Comparison of ENCODE assay signal across 8 cellular contexts in the genomic region with DNA sequence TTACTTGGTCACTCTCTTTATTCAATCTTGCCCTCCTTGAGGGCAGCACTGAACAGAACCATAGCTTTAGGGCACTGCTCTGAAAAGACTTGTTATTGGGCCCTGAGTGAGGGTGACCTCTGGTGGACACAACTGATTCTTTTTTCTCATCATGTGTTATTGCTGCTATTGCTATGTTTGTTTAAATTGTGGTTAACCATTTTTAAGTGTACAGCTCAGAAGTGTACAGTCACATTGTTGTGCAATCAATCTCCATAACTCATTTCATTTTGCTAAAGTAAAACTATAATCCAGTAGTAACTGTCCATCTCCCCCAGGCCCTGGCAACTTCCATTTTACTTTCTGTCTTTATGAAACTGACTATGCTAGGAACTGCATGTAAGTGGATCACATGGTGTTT.
DNase-seq lines count a peak whose midpoint lies in the region; ATAC-seq and TF ChIP-seq lines count a peak whose summit lies in the region.

No MANE protein-coding gene starts in this region.

- in situ Hi-C loops in GM13976 (cut with MboI; ENCODE audit: low sequenced_read_pairs, unreplicated experiment): no loop called here

- no peak overlapping the region for H3K4me2 ChIP-seq in MM.1S (ENCODE audit: low read depth, low read length)

- no peak overlapping the region for H2AFZ ChIP-seq in MM.1S (ENCODE audit: low read length)

- H3K9me3 ChIP-seq in MM.1S (replicated peaks; ENCODE audit: insufficient read depth, low read length): no peaks in the 10 kb centered on the region

- H4K20me1 ChIP-seq in MM.1S (ENCODE audit: insufficient read depth, low read length): no peaks in the 10 kb centered on the region

- no peak overlapping the region for H3K9ac ChIP-seq in MM.1S (ENCODE audit: low read length)

- H3K4me1 ChIP-seq in MM.1S (ENCODE audit: low read length): peaks cover 12% of the 10 kb centered on the region

- H3K27ac ChIP-seq in MM.1S (ENCODE audit: low read length): no peak overlapping the region

- DNase-seq in AG09319 (ENCODE audit: extremely low read depth, low read depth) (peak; percentile 86), GM13976 (ENCODE audit: low spot score) (peak; percentile 52), MM.1S (peak; percentile 43), amniotic epithelial cell (ENCODE audit: low read depth) (peak; percentile 95), iPS DF 4.7 (ENCODE audit: extremely low read depth, low spot score) (peak; percentile 46), superior temporal gyrus (ENCODE audit: extremely low spot score) (peak; percentile 68), NCI-H1930 (lab: John Stamatoyannopoulos, UW) (no peak)

- TF ChIP-seq CTCF in AG09319 (IDR thresholded peaks at IDR 0.05; ENCODE audit: low read depth, low read length) (peak; percentile 67), GM13976 (IDR thresholded peaks at IDR 0.05; ENCODE audit: borderline replicate concordance, control extremely low read depth, extremely low read depth, insufficient read depth, missing control alignments) (peak; percentile 48), MM.1S (IDR thresholded peaks at IDR 0.05; ENCODE audit: low read length) (peak; percentile 71)

- H3K4me3 ChIP-seq in MM.1S (ENCODE audit: low read length): no peak overlapping the region

- H3K9me2 ChIP-seq in MM.1S (replicated peaks; ENCODE audit: insufficient read depth, low read length): no peaks in the 10 kb centered on the region

- no peaks in the 10 kb centered on the region for H3K79me2 ChIP-seq in MM.1S (ENCODE audit: low read length)

- no peaks in the 10 kb centered on the region for H3K36me3 ChIP-seq in MM.1S (replicated peaks; ENCODE audit: insufficient read depth, low read length)

- ATAC-seq in HG02623 (IDR thresholded peaks at IDR 0.05; ENCODE audit: unreplicated experiment): peak; percentile 53

- no peaks in the 10 kb centered on the region for H3K27me3 ChIP-seq in MM.1S (replicated peaks; ENCODE audit: insufficient read depth, low read length)

- 0 out of 2 replicates have a peak, but pooled peaks cover 4% of the 10 kb centered on the region for H3F3A ChIP-seq in MM.1S (ENCODE audit: insufficient read depth, low read length)

Comparison
In these comparisons a context has a peak if more than half of its experiments do, and no peak if none do; other contexts are left out.
1. DNase-seq: peak in AG09319 (single experiment), GM13976 (single experiment), MM.1S (single experiment), amniotic epithelial cell (single experiment), iPS DF 4.7 (single experiment) and superior temporal gyrus (single experiment); none in NCI-H1930 (0 of 2).
2. Peak in every context shown above with its lines, with median percentiles within 50 percentile points of each other: CTCF ChIP-seq.